1 cellular context compared by ENCODE assay signal in genomic region chr10:110972231-110973134, GRCh38.
TF ChIP-seq lines count a peak whose summit lies in the region.

No MANE protein-coding gene starts in this region.

TF ChIP-seq in GM23338, 12 proteins besides CTCF, POLR2A, EP300 and RAD21:
- TF ChIP-seq ZNF462 (CRISPR knock-in tag; IDR thresholded peaks at IDR 0.05) (no peak), CREB1 (CRISPR knock-in tag; IDR thresholded peaks at IDR 0.05; ENCODE audit: low read depth) (no peak), STAT1 (IDR thresholded peaks at IDR 0.05; ENCODE audit: unreplicated experiment) (no peak), ZNF114 (CRISPR knock-in tag; IDR thresholded peaks at IDR 0.05) (no peak), REST (IDR thresholded peaks at IDR 0.05; ENCODE audit: unreplicated experiment) (no peak), NANOG (IDR thresholded peaks at IDR 0.05; ENCODE audit: borderline replicate concordance) (no peak), ZNF331 (CRISPR knock-in tag; IDR thresholded peaks at IDR 0.05; ENCODE audit: low read depth) (no peak), EZH2phosphoT487 (IDR thresholded peaks at IDR 0.05; ENCODE audit: unreplicated experiment) (no peak), EZH2 (IDR thresholded peaks at IDR 0.05; ENCODE audit: low read depth, unreplicated experiment) (no peak), POLR2AphosphoS5 (IDR thresholded peaks at IDR 0.05; ENCODE audit: low read depth) (no peak), JUNB (IDR thresholded peaks at IDR 0.05; ENCODE audit: unreplicated experiment) (no peak)
- TF ChIP-seq, protein P1, sequence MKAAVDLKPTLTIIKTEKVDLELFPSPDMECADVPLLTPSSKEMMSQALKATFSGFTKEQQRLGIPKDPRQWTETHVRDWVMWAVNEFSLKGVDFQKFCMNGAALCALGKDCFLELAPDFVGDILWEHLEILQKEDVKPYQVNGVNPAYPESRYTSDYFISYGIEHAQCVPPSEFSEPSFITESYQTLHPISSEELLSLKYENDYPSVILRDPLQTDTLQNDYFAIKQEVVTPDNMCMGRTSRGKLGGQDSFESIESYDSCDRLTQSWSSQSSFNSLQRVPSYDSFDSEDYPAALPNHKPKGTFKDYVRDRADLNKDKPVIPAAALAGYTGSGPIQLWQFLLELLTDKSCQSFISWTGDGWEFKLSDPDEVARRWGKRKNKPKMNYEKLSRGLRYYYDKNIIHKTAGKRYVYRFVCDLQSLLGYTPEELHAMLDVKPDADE (IDR thresholded peaks at IDR 0.05) = no peak
